In genomic region chr1:225777583-225778411, GRCh38 we compare ENCODE assay signal across 8 cellular contexts. TPM values are rescaled to one million over a fixed set of nuclear protein-coding genes. Genes with fewer than 3 reads are reported as not detected.
DNase-seq lines count a peak whose midpoint lies in the region; ATAC-seq, FAIRE-seq and TF ChIP-seq lines count a peak whose summit lies in the region.

SRP9 (plus strand) TSS chr1:225777826; CDS start chr1:225777941, 115 bp downstream.

- TF ChIP-seq CTCF in GM20000 (IDR thresholded peaks at IDR 0.05; ENCODE audit: extremely low read depth, missing control alignments) (peak; percentile 88), H1 (IDR thresholded peaks at IDR 0.05; ENCODE audit: control extremely low read depth in 1 of 3, insufficient read depth in 1 of 3, low read depth in 1 of 3, low read length in 3 of 3) (peak; percentile 78 to 96 (median 92))

- H3K9me3 ChIP-seq in H1 (ENCODE audit: insufficient read depth in 2 of 2, low read depth in 1 of 2, low read length in 1 of 2): no peaks in the 10 kb centered on the region

- H3K4me3 ChIP-seq in H1 (ENCODE audit: extremely low read depth in 1 of 4, insufficient read depth in 2 of 4, low read depth in 3 of 4, low read length in 4 of 4): peak within 1 kb of the TSS; percentile 92 to 99 (median 96)

- WGBS in H1 (ENCODE audit: extremely low coverage in 1 of 2, insufficient coverage in 1 of 2, insufficient read length in 1 of 2, insufficient replicate concordance in 2 of 2, low coverage in 1 of 2, low lambda C conversion rate in 2 of 2, missing lambda C conversion rate in 1 of 2), 2 experiments: 2% methylated on average over 48 of the region's 48 CpGs; no CpG with 5 or more reads in 1 of the 2 experiments

- H3K18ac ChIP-seq in H1 (ENCODE audit: extremely low read depth, low read length): peak within 1 kb of the TSS; percentile 98

- H4K20me1 ChIP-seq in H1 (replicated peaks in 1 of 2; ENCODE audit: control insufficient read depth in 1 of 2, insufficient read depth in 2 of 2, low read length in 2 of 2): peaks cover 0 to 9% of the 10 kb centered on the region in 2 experiments

- H3K23me2 ChIP-seq in H1 (ENCODE audit: low read depth, low read length): peaks cover 4% of the 10 kb centered on the region

- H2AK5ac ChIP-seq in H1 (ENCODE audit: low read depth, low read length): peak within 1 kb of the TSS; percentile 96; the same call in 1 of the 2 replicates

- H2BK15ac ChIP-seq in H1 (ENCODE audit: low read length): peak within 1 kb of the TSS; percentile 72; the same call in 1 of the 2 replicates

- 0 out of 2 replicates have a peak within 1 kb of the TSS, but pooled peaks have one; percentile 31 for H2AFZ ChIP-seq in H1 (ENCODE audit: low read length)

- H2BK20ac ChIP-seq in H1 (ENCODE audit: low read length): no peak within 1 kb of the TSS

- H3K27me3 ChIP-seq in H1 (replicated peaks in 1 of 4; ENCODE audit: control insufficient read depth in 3 of 4, extremely low read depth in 1 of 4, insufficient read depth in 3 of 4, low read length in 3 of 4): no peaks in the 10 kb centered on the region

- H3K4me1 ChIP-seq in H1 (replicated peaks in 1 of 4; ENCODE audit: control insufficient read depth in 3 of 4, insufficient read depth in 4 of 4, low read length in 3 of 4): peaks cover under 1 to 5% (median 3%) of the 10 kb centered on the region in 4 experiments; a peak in 6 of 7 replicates

- peak within 1 kb of the TSS; percentile 87 for H3K4ac ChIP-seq in H1 (replicated peaks; ENCODE audit: insufficient read length, low read depth, low read length)

- no peaks in the 10 kb centered on the region for H3K27me3 Mint-ChIP-seq in memory B cell

- no peak within 1 kb of the TSS for H3K4me3 Mint-ChIP-seq in memory B cell

- POLR2A ChIA-PET in activated CD8-positive, alpha-beta memory T cell treated with anti-CD3 and anti-CD28 coated beads for 36 hours (lab: Charles Lee): interaction anchor here (0.5 to 2.8 kb wide), 12 partner anchors 10 to 1951 kb away, joined by 3 to 29 read pairs (median 6); partner anchors contain the start of genes PYCR2, SDE2 and TMEM63A
- POLR2A ChIA-PET in H1 (lab: Charles Lee; ENCODE audit: partially characterized antibody): interaction anchor here (0.6 to 10.3 kb wide), 53 partner anchors 8 to 317 kb away, joined by 3 to 166 read pairs (median 4); partner anchors contain the start of genes ENAH, EPHX1, LEFTY2 and PYCR2

- peak within 1 kb of the TSS; percentile 98 for H3K56ac ChIP-seq in H1 (replicated peaks; ENCODE audit: insufficient read length, low read depth, low read length)

- no peak within 1 kb of the TSS for H3K27ac Mint-ChIP-seq in memory B cell

- H3K36me3 ChIP-seq in H1 (ENCODE audit: control insufficient read depth in 2 of 4, insufficient read depth in 4 of 4, low read length in 3 of 4): peaks cover 0 to 13% (median 4%) of the 10 kb centered on the region in 4 experiments; a peak in 5 of 8 replicates

- H3K79me1 ChIP-seq in H1 (ENCODE audit: low read depth, low read length): no peaks in the 10 kb centered on the region

- peak; percentile 90 for FAIRE-seq in H1 (lab: Jason Lieb, UNC)

- ATAC-seq in memory B cell (ENCODE audit: low read depth): peak; percentile 94

- TF ChIP-seq RAD21 in H1 (IDR thresholded peaks at IDR 0.05 in 1 of 2, conservative IDR thresholded peaks at IDR 0.05 in 1 of 2; ENCODE audit: low read depth in 2 of 2, low read length in 2 of 2): peak; percentile 69 to 72

- H4K91ac ChIP-seq in H1 (replicated peaks; ENCODE audit: insufficient read length, low read length): peak within 1 kb of the TSS; percentile 99

- H2BK120ac ChIP-seq in H1 (replicated peaks; ENCODE audit: low read depth, low read length): no peak within 1 kb of the TSS

- TF ChIP-seq EP300 in H1 (IDR thresholded peaks at IDR 0.05; ENCODE audit: borderline replicate concordance in 1 of 2, low read depth in 2 of 2, low read length in 2 of 2): no peak

- peak within 1 kb of the TSS; percentile 100 for H2BK5ac ChIP-seq in H1 (ENCODE audit: low read depth, low read length)

- peak; percentile 99 for DNase-seq in COR-L47 (lab: John Stamatoyannopoulos, UW)
- peak; percentile 94 for DNase-seq in GM20000 (ENCODE audit: low spot score)
- peak; percentile 99 for DNase-seq in HT-29 (ENCODE audit: low spot score)
- peak; percentile 97 for DNase-seq in NK-92 treated with Interleukin-12 subunit alpha and Interleukin-12 subunit beta, amount 100 ng/mL, for 24 hours (lab: John Stamatoyannopoulos, UW)
- DNase-seq in H1 (ENCODE audit: low read depth in 1 of 2, low spot score in 2 of 2): peak; percentile 98 to 99
- peak; percentile 95 to 98 for DNase-seq in memory B cell (ENCODE audit: low spot score in 2 of 2)
- DNase-seq in stimulated activated CD8-positive, alpha-beta memory T cell treated with anti-CD3 and anti-CD28 coated beads, Interleukin-12 subunit alpha, Interleukin-12 subunit beta, amount 100 ng/mL, for 24 hours (ENCODE audit: extremely low read depth): peak; percentile 96

- peak within 1 kb of the TSS; percentile 78 to 79 for H3K4me2 ChIP-seq in H1 (ENCODE audit: insufficient read depth in 1 of 2, low read depth in 2 of 2, low read length in 2 of 2)

- peak; percentile 89 to 95 for TF ChIP-seq POLR2A in H1 (IDR thresholded peaks at IDR 0.05; ENCODE audit: control extremely low read depth in 1 of 2, low read depth in 2 of 2, low read length in 2 of 2)

- peak within 1 kb of the TSS; percentile 85 for H4K5ac ChIP-seq in H1 (ENCODE audit: insufficient read length, low read depth, low read length)

- peak within 1 kb of the TSS; percentile 99 for H3K27ac ChIP-seq in H1 (ENCODE audit: low read depth, low read length)

- peak within 1 kb of the TSS; percentile 96 to 100 (median 100) for H3K9ac ChIP-seq in H1 (replicated peaks in 1 of 4; ENCODE audit: extremely low read depth in 1 of 4, low read depth in 3 of 4, low read length in 3 of 4)

- H3K79me2 ChIP-seq in H1 (ENCODE audit: control insufficient read depth in 1 of 2, insufficient read depth in 2 of 2, low read length in 2 of 2): peaks cover 29 to 49% of the 10 kb centered on the region in 2 experiments

- no peak within 1 kb of the TSS for H3K23ac ChIP-seq in H1 (ENCODE audit: insufficient read length)

- H3K14ac ChIP-seq in H1 (ENCODE audit: insufficient read length): no peak within 1 kb of the TSS

- peak within 1 kb of the TSS; percentile 97; the same call in 1 of the 2 replicates for H2BK12ac ChIP-seq in H1 (ENCODE audit: low read depth, low read length)

- H3K9me3 Mint-ChIP-seq in memory B cell: no peaks in the 10 kb centered on the region

- H3K4me1 Mint-ChIP-seq in memory B cell: peaks cover 15% of the 10 kb centered on the region

- CTCF ChIA-PET in activated CD8-positive, alpha-beta memory T cell treated with anti-CD3 and anti-CD28 coated beads for 36 hours (lab: Charles Lee): interaction anchor here (0.5 to 3.4 kb wide), 13 partner anchors 9 to 303 kb away, joined by 3 to 14 read pairs (median 4); partner anchors contain the start of genes EPHX1, PYCR2 and TMEM63A
- CTCF ChIA-PET in H1 (lab: Charles Lee; ENCODE audit: partially characterized antibody): interaction anchor here (0.6 to 6.1 kb wide), 47 partner anchors 8 to 336 kb away, joined by 3 to 50 read pairs (median 4); partner anchors contain the start of genes EPHX1, LEFTY2 and TMEM63A

- peak within 1 kb of the TSS; percentile 100 for H4K8ac ChIP-seq in H1 (ENCODE audit: extremely low read depth, insufficient read depth, low read length)

- H3K36me3 Mint-ChIP-seq in memory B cell: peaks cover 13% of the 10 kb centered on the region

TF ChIP-seq in H1, 55 proteins besides CTCF, POLR2A, EP300 and RAD21 (continues in another document):
- TF ChIP-seq CTBP2 (IDR thresholded peaks at IDR 0.05; ENCODE audit: borderline replicate concordance, insufficient read depth, insufficient read length, low read length): no peak
- peak; percentile 67 for TF ChIP-seq E2F6 (IDR thresholded peaks at IDR 0.05)
- TF ChIP-seq HDAC6 (IDR thresholded peaks at IDR 0.05; ENCODE audit: low read depth, low read length): no peak
- TF ChIP-seq RFX5 (IDR thresholded peaks at IDR 0.05; ENCODE audit: borderline replicate concordance, low read depth, low read length): no peak
- TF ChIP-seq JUN (IDR thresholded peaks at IDR 0.05; ENCODE audit: low read depth, low read length): no peak
- no peak for TF ChIP-seq BCL11A (IDR thresholded peaks at IDR 0.05; ENCODE audit: low read depth in 2 of 2, low read length in 2 of 2)
- TF ChIP-seq KDM4A (IDR thresholded peaks at IDR 0.05; ENCODE audit: low read depth, low read length, severe bottlenecking): no peak
- no peak for TF ChIP-seq CBX8 (IDR thresholded peaks at IDR 0.05; ENCODE audit: borderline replicate concordance, low read depth, low read length)
- TF ChIP-seq PHF8 (conservative IDR thresholded peaks at IDR 0.05; ENCODE audit: low read depth, low read length): peak; percentile 68
- no peak for TF ChIP-seq CHD1 (IDR thresholded peaks at IDR 0.05; ENCODE audit: low read depth, low read length)
- TF ChIP-seq TAF1 (IDR thresholded peaks at IDR 0.05; ENCODE audit: low read depth, low read length): peak; percentile 91
- peak; percentile 75 for TF ChIP-seq CREB1 (IDR thresholded peaks at IDR 0.05)
- no peak for TF ChIP-seq ATF3 (IDR thresholded peaks at IDR 0.05; ENCODE audit: insufficient read depth, low read depth, low read length)

RNA-seq across cellular contexts. Expression of gene SRP9, which starts in this region (rescaled TPM):
- total RNA-seq in HT-29 (2014; rRNA removed; shearing (Covaris generic)): 149 and 150 TPM in 2 replicates
- total RNA-seq in activated CD8-positive, alpha-beta memory T cell treated with anti-CD3 and anti-CD28 coated beads for 36 hours: 100 to 1,000 TPM; 331 to 336 TPM
- 446 and 448 TPM in 2 replicates for total RNA-seq in H1 (2021; fragmentation: NEBNext Ultra II Directional; extraction: Animal tissue kit (Norgen Biotek cat#: 25700))
- polyA plus RNA-seq in H1 (2011; rRNA removed): 342 and 572 TPM in 2 replicates
- polyA plus RNA-seq in H1 (2011; cell fraction: cytosol; rRNA removed): 639 TPM
- 94.4 TPM for polyA plus RNA-seq in H1 (2011; cell fraction: nucleus; rRNA removed)
- 256 to 682 TPM (median 537 TPM) in 4 replicates for polyA plus RNA-seq in H1 (2012, experiment 1 of 2)
- polyA plus RNA-seq in H1 (2012, experiment 2 of 2): 59.1 TPM
- polyA plus RNA-seq in H1 (2013, experiment 1 of 2): 274 TPM
- 272 TPM for polyA plus RNA-seq in H1 (2013, experiment 2 of 2)
- 150 and 182 TPM in 2 replicates for polyA minus RNA-seq in H1 (2011; rRNA and poly(A)+ RNA removed)
- 259 TPM for polyA minus RNA-seq in H1 (2011; cell fraction: cytosol; rRNA and poly(A)+ RNA removed)
- polyA minus RNA-seq in H1 (2011; cell fraction: nucleus; rRNA and poly(A)+ RNA removed): 78.2 TPM

Comparison
In these comparisons a context has a peak if more than half of its experiments do, and no peak if none do; other contexts are left out.
1. Peak in every context shown above with its lines: DNase-seq, ATAC-seq, H3K4me3 ChIP-seq and H3K27ac ChIP-seq.